Comparison of ENCODE assay signal across 39 cellular contexts in the genomic region with DNA sequence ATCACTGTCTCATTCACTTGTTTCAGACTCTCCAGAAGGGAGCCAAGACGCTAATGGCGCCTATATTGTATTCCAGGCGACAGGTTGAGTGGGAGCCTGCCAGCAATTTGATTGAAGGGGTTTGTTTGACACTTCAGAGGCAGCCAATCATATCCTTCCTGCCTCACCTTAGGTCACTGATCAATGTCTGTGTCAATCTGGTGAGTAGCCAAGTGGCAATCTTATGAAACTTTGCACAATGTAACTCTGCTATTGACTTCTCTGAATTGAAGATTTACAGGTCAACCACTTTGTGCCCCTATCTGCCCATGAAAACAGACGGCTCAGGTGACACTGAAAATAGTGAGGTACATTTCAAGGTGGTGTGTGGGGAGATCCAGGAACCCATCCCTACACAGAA.
"Had no signal": no experiment of that assay in that cellular context is flagged by ENCODE, and none has a peak within 500 bp of the region (broad histone marks: within the 10 kb centered on the region; RNA-seq: fewer than 3 reads in every experiment).

No MANE protein-coding gene starts in this region.

- H3K27me3 ChIP-seq: adrenal gland, ascending aorta, body of pancreas, brain microvascular endothelial cell, cardiac muscle cell had no signal

- H3K4me3 Mint-ChIP-seq: activated naive CD4-positive, alpha-beta T cell treated with anti-CD3 and anti-CD28 coated beads for 36 hours; activated naive CD4-positive, alpha-beta T cell treated with anti-CD3 and anti-CD28 coated beads, Interleukin-2, amount 10 ng/mL, durations not matched to agents 7 days and 5 days; activated naive CD4-positive, alpha-beta T cell treated with anti-CD3 and anti-CD28 coated beads, Interleukin-2, amount 50 U/mL, for 24 hours; activated naive CD8-positive, alpha-beta T cell; activated naive CD8-positive, alpha-beta T cell treated with anti-CD3 and anti-CD28 coated beads for 36 hours; activated naive CD8-positive, alpha-beta T cell treated with anti-CD3 and anti-CD28 coated beads, Interleukin-2, amount 10 ng/mL, durations not matched to agents 7 days and 5 days; activated naive CD8-positive, alpha-beta T cell treated with anti-CD3 and anti-CD28 coated beads, Interleukin-2, amount 50 U/mL, for 24 hours; activated T-cell treated with anti-CD3 and anti-CD28 coated beads, Interleukin-2, amount 50 U/mL, for 24 hours; activated T-cell treated with anti-CD3 and anti-CD28 coated beads, Interleukin-2, amount 50 U/mL, for 4 hours; activated T-cell treated with anti-CD3 and anti-CD28 coated beads, Interleukin-2, amount 50 U/mL, for 72 hours; activated T-helper 1 cell treated with anti-CD3 and anti-CD28 coated beads, Interleukin-12 subunit alpha, Interleukin-12 subunit beta, Interleukin-2, Interleukin-4 antibody, amounts not matched to agents 30 ng/mL and 10 ng/mL and 1 ng/mL, durations not matched to agents 14 hours and 24 hours and 36 hours; activated T-helper 17 cell treated with anti-CD3 and anti-CD28 coated beads, Interleukin-2, amount 50 U/mL, for 72 hours; brain; central memory CD8-positive, alpha-beta T cell had no signal

- H3K4me3 ChIP-seq: adrenal gland, ascending aorta, body of pancreas, breast epithelium, cardiac muscle cell had no signal

- H3K4me1 ChIP-seq: adrenal gland, ascending aorta, body of pancreas, breast epithelium had no signal

- H3K36me3 ChIP-seq: adrenal gland, ascending aorta, brain microvascular endothelial cell, breast epithelium, cardiac muscle cell had no signal

- FAIRE-seq: astrocyte, bronchial epithelial cell had no signal

- H3K36me3 Mint-ChIP-seq: activated naive CD4-positive, alpha-beta T cell treated with anti-CD3 and anti-CD28 coated beads, Interleukin-2, amount 10 ng/mL, durations not matched to agents 7 days and 5 days; activated naive CD4-positive, alpha-beta T cell treated with anti-CD3 and anti-CD28 coated beads, Interleukin-2, amount 50 U/mL, for 24 hours; activated naive CD4-positive, alpha-beta T cell treated with anti-CD3 and anti-CD28 coated beads, Interleukin-2, amount 50 U/mL, for 72 hours; activated naive CD8-positive, alpha-beta T cell; activated naive CD8-positive, alpha-beta T cell treated with anti-CD3 and anti-CD28 coated beads for 36 hours; activated naive CD8-positive, alpha-beta T cell treated with anti-CD3 and anti-CD28 coated beads, Interleukin-2, amount 10 ng/mL, durations not matched to agents 7 days and 5 days had no signal

- H3K27me3 Mint-ChIP-seq: brain; central memory CD8-positive, alpha-beta T cell had no signal

- H3K9me3 Mint-ChIP-seq: activated naive CD4-positive, alpha-beta T cell treated with anti-CD3 and anti-CD28 coated beads for 36 hours; activated naive CD4-positive, alpha-beta T cell treated with anti-CD3 and anti-CD28 coated beads, Interleukin-2, amount 10 ng/mL, durations not matched to agents 7 days and 5 days; activated naive CD4-positive, alpha-beta T cell treated with anti-CD3 and anti-CD28 coated beads, Interleukin-2, amount 50 U/mL, for 24 hours; activated naive CD4-positive, alpha-beta T cell treated with anti-CD3 and anti-CD28 coated beads, Interleukin-2, amount 50 U/mL, for 72 hours; activated naive CD8-positive, alpha-beta T cell treated with anti-CD3 and anti-CD28 coated beads for 36 hours; activated naive CD8-positive, alpha-beta T cell treated with anti-CD3 and anti-CD28 coated beads, Interleukin-2, amount 10 ng/mL, durations not matched to agents 7 days and 5 days; activated naive CD8-positive, alpha-beta T cell treated with anti-CD3 and anti-CD28 coated beads, Interleukin-2, amount 50 U/mL, for 24 hours; activated T-cell treated with anti-CD3 and anti-CD28 coated beads, Interleukin-2, amount 50 U/mL, for 24 hours; activated T-cell treated with anti-CD3 and anti-CD28 coated beads, Interleukin-2, amount 50 U/mL, for 4 hours; activated T-cell treated with anti-CD3 and anti-CD28 coated beads, Interleukin-2, amount 50 U/mL, for 72 hours; activated T-helper 1 cell treated with anti-CD3 and anti-CD28 coated beads, Interleukin-12 subunit alpha, Interleukin-12 subunit beta, Interleukin-2, Interleukin-4 antibody, amounts not matched to agents 30 ng/mL and 10 ng/mL and 1 ng/mL, durations not matched to agents 14 hours and 24 hours and 36 hours; activated T-helper 17 cell treated with anti-CD3 and anti-CD28 coated beads, Interleukin-2, amount 50 U/mL, for 72 hours; activated T-helper 2 cell treated with anti-CD3 and anti-CD28 coated beads, Interferon-gamma antibody, Interleukin-2, Interleukin-4, amounts not matched to agents 10 μg/mL and 5 μg/mL and 100 μg/mL, durations not matched to agents 14 hours and 24 hours and 36 hours; brain; central memory CD8-positive, alpha-beta T cell had no signal

- DNase-seq: activated effector memory CD4-positive, alpha-beta T cell treated with anti-CD3 and anti-CD28 coated beads, Interleukin-2, amount 50 U/mL, for 16 hours; activated effector memory CD4-positive, alpha-beta T cell treated with Interleukin-2 at 50 U/mL for 16 hours; activated gamma-delta T cell; activated gamma-delta T cell treated with Interleukin-2 at 50 U/mL for 16 hours; activated naive CD4-positive, alpha-beta T cell; activated naive CD4-positive, alpha-beta T cell treated with anti-CD3 and anti-CD28 coated beads for 36 hours; activated naive CD4-positive, alpha-beta T cell treated with anti-CD3 and anti-CD28 coated beads, Interleukin-2, amount 10 ng/mL, durations not matched to agents 7 days and 5 days; activated naive CD4-positive, alpha-beta T cell treated with anti-CD3 and anti-CD28 coated beads, Interleukin-2, amount 50 U/mL, for 16 hours; activated naive CD4-positive, alpha-beta T cell treated with Interleukin-2 at 50 U/mL for 16 hours; activated naive CD8-positive, alpha-beta T cell treated with anti-CD3 and anti-CD28 coated beads for 36 hours; activated naive CD8-positive, alpha-beta T cell treated with anti-CD3 and anti-CD28 coated beads, Interleukin-2, amount 10 ng/mL, durations not matched to agents 7 days and 5 days; activated naive CD8-positive, alpha-beta T cell treated with anti-CD3 and anti-CD28 coated beads, Interleukin-2, amount 50 U/mL, for 24 hours; activated T-cell treated with anti-CD3 and anti-CD28 coated beads, Interleukin-2, amount 50 U/mL, for 24 hours; activated T-cell treated with anti-CD3 and anti-CD28 coated beads, Interleukin-2, amount 50 U/mL, for 4 hours; activated T-cell treated with anti-CD3 and anti-CD28 coated beads, Interleukin-2, amount 50 U/mL, for 48 hours; activated T-cell treated with anti-CD3 and anti-CD28 coated beads, Interleukin-2, amount 50 U/mL, for 72 hours; adrenal gland; amniotic stem cell; amygdala; anterior cingulate cortex; aorta; body of pancreas; brain microvascular endothelial cell; caudate nucleus; central memory CD4-positive, alpha-beta T cell; cerebellar nuclear complex had no signal

- H3K9me3 ChIP-seq: adrenal gland, ascending aorta, body of pancreas, breast epithelium had no signal

- H3K4me1 Mint-ChIP-seq: activated naive CD4-positive, alpha-beta T cell treated with anti-CD3 and anti-CD28 coated beads, Interleukin-2, amount 10 ng/mL, durations not matched to agents 7 days and 5 days; activated naive CD4-positive, alpha-beta T cell treated with anti-CD3 and anti-CD28 coated beads, Interleukin-2, amount 50 U/mL, for 24 hours; activated naive CD8-positive, alpha-beta T cell treated with anti-CD3 and anti-CD28 coated beads for 36 hours; activated naive CD8-positive, alpha-beta T cell treated with anti-CD3 and anti-CD28 coated beads, Interleukin-2, amount 10 ng/mL, durations not matched to agents 7 days and 5 days; activated naive CD8-positive, alpha-beta T cell treated with anti-CD3 and anti-CD28 coated beads, Interleukin-2, amount 50 U/mL, for 24 hours; activated T-helper 17 cell treated with anti-CD3 and anti-CD28 coated beads, Interleukin-2, amount 50 U/mL, for 72 hours; brain; central memory CD8-positive, alpha-beta T cell had no signal

- H3K27ac ChIP-seq: adrenal gland, ascending aorta, body of pancreas, brain microvascular endothelial cell, breast epithelium, cardiac muscle cell had no signal

- ATAC-seq: activated naive CD4-positive, alpha-beta T cell treated with anti-CD3 and anti-CD28 coated beads, Interleukin-2, amount 50 U/mL, for 72 hours; activated naive CD8-positive, alpha-beta T cell treated with anti-CD3 and anti-CD28 coated beads, Interleukin-2, amount 50 U/mL, for 24 hours; activated T-cell treated with anti-CD3 and anti-CD28 coated beads, Interleukin-2, amount 50 U/mL, for 4 hours; activated T-cell treated with anti-CD3 and anti-CD28 coated beads, Interleukin-2, amount 50 U/mL, for 72 hours; activated T-helper 17 cell treated with anti-CD3 and anti-CD28 coated beads, Interleukin-2, amount 50 U/mL, for 72 hours; body of pancreas had no signal

- H3K27ac Mint-ChIP-seq: activated naive CD4-positive, alpha-beta T cell treated with anti-CD3 and anti-CD28 coated beads for 36 hours; activated naive CD4-positive, alpha-beta T cell treated with anti-CD3 and anti-CD28 coated beads, Interleukin-2, amount 10 ng/mL, durations not matched to agents 7 days and 5 days; activated naive CD4-positive, alpha-beta T cell treated with anti-CD3 and anti-CD28 coated beads, Interleukin-2, amount 50 U/mL, for 24 hours; activated naive CD4-positive, alpha-beta T cell treated with anti-CD3 and anti-CD28 coated beads, Interleukin-2, amount 50 U/mL, for 72 hours; activated naive CD8-positive, alpha-beta T cell; activated naive CD8-positive, alpha-beta T cell treated with anti-CD3 and anti-CD28 coated beads for 36 hours; activated naive CD8-positive, alpha-beta T cell treated with anti-CD3 and anti-CD28 coated beads, Interleukin-2, amount 10 ng/mL, durations not matched to agents 7 days and 5 days; activated naive CD8-positive, alpha-beta T cell treated with anti-CD3 and anti-CD28 coated beads, Interleukin-2, amount 50 U/mL, for 24 hours; activated T-cell treated with anti-CD3 and anti-CD28 coated beads, Interleukin-2, amount 50 U/mL, for 24 hours; activated T-cell treated with anti-CD3 and anti-CD28 coated beads, Interleukin-2, amount 50 U/mL, for 72 hours; activated T-helper 1 cell treated with anti-CD3 and anti-CD28 coated beads, Interleukin-12 subunit alpha, Interleukin-12 subunit beta, Interleukin-2, Interleukin-4 antibody, amounts not matched to agents 30 ng/mL and 10 ng/mL and 1 ng/mL, durations not matched to agents 14 hours and 24 hours and 36 hours; activated T-helper 17 cell treated with anti-CD3 and anti-CD28 coated beads, Interleukin-2, amount 50 U/mL, for 72 hours; activated T-helper 2 cell treated with anti-CD3 and anti-CD28 coated beads, Interferon-gamma antibody, Interleukin-2, Interleukin-4, amounts not matched to agents 10 μg/mL and 5 μg/mL and 100 μg/mL, durations not matched to agents 14 hours and 24 hours and 36 hours; brain had no signal
